In the genomic region with DNA sequence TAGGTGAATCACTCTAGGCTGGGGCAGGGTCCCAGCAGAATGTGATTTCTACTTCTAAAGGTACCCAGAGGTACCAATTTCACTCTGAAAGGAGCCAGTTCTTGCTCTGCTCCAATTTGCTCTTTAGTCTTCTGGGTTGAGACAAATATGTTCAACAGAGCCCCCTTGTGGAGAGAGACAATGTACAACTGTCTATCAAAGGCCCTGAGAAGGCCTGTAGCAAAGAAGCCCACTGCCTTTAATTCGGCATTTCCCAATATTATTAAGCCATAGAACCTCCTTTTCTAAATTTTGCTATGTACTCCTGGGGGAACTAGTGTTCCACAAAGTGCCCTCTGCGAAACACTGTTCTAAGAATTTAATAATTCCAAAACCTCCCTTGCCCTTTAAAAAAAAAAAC, we compare ENCODE assay signal across 8 cellular contexts.
DNase-seq lines count a peak whose midpoint lies in the region; ATAC-seq, FAIRE-seq and TF ChIP-seq lines count a peak whose summit lies in the region.

No MANE protein-coding gene starts in this region.

- H3K4me3 Mint-ChIP-seq in brain = no peak overlapping the region
- H3K4me3 Mint-ChIP-seq in stimulated activated naive CD8-positive, alpha-beta T cell treated with anti-CD3 and anti-CD28 coated beads, Interleukin-15, amount 100 ng/mL, for 72 hours = no peak overlapping the region

- H4K20me1 ChIP-seq in MM.1S (ENCODE audit: insufficient read depth, low read length) = no peaks in the 10 kb centered on the region

- H4K12ac ChIP-seq in trophoblast cell (ENCODE audit: low read depth, low read length) = no peak overlapping the region

- H3K27ac ChIP-seq in MM.1S (ENCODE audit: low read length) (no peak overlapping the region), trophoblast cell (ENCODE audit: low read depth, low read length) (no peak overlapping the region)

- H3K23ac ChIP-seq in trophoblast cell (ENCODE audit: low read length) = no peak overlapping the region

- H3K9me2 ChIP-seq in MM.1S (replicated peaks; ENCODE audit: insufficient read depth, low read length) = no peaks in the 10 kb centered on the region

- no peak overlapping the region for H4K8ac ChIP-seq in trophoblast cell (ENCODE audit: low read depth, low read length)

- no peak overlapping the region for H3K18ac ChIP-seq in trophoblast cell (ENCODE audit: low read length)

- H3K9me3 ChIP-seq in MM.1S (replicated peaks; ENCODE audit: insufficient read depth, low read length) (no peaks in the 10 kb centered on the region), trophoblast cell (ENCODE audit: insufficient read depth, low read depth, low read length) (peaks cover 2% of the 10 kb centered on the region)

- H3K27ac Mint-ChIP-seq in brain = no peak overlapping the region
- no peak overlapping the region for H3K27ac Mint-ChIP-seq in stimulated activated naive CD8-positive, alpha-beta T cell treated with anti-CD3 and anti-CD28 coated beads, Interleukin-15, amount 100 ng/mL, for 72 hours

- H3K36me3 ChIP-seq in MM.1S (replicated peaks; ENCODE audit: insufficient read depth, low read length) = no peaks in the 10 kb centered on the region
- H3K36me3 ChIP-seq in trophoblast cell (ENCODE audit: control insufficient read depth in 1 of 2, insufficient read depth in 2 of 2, low read length in 2 of 2) = no peaks in the 10 kb centered on the region

- no peaks in the 10 kb centered on the region for H3K36me3 Mint-ChIP-seq in brain

- no peak overlapping the region for H4K91ac ChIP-seq in trophoblast cell (ENCODE audit: low read depth, low read length)

- no peaks in the 10 kb centered on the region for H3K4me1 Mint-ChIP-seq in brain
- H3K4me1 Mint-ChIP-seq in stimulated activated naive CD8-positive, alpha-beta T cell treated with anti-CD3 and anti-CD28 coated beads, Interleukin-15, amount 100 ng/mL, for 72 hours = no peaks in the 10 kb centered on the region

- no peaks in the 10 kb centered on the region for H3F3A ChIP-seq in MM.1S (ENCODE audit: insufficient read depth, low read length)

- H3K9me3 Mint-ChIP-seq in brain = peaks cover 0 to 3% (median 0%) of the 10 kb centered on the region in 5 experiments
- peaks cover 0 to 10% of the 10 kb centered on the region in 2 donors for H3K9me3 Mint-ChIP-seq in stimulated activated naive CD8-positive, alpha-beta T cell treated with anti-CD3 and anti-CD28 coated beads, Interleukin-15, amount 100 ng/mL, for 72 hours

- H3K79me1 ChIP-seq in trophoblast cell (ENCODE audit: low read length) = no peaks in the 10 kb centered on the region

- no CpG with 5 or more reads among the region's 2 CpGs for WGBS in trophoblast cell (ENCODE audit: extremely low coverage, insufficient coverage, insufficient read length)

- H3K14ac ChIP-seq in trophoblast cell (ENCODE audit: low read length) = no peak overlapping the region

- H2AK5ac ChIP-seq in trophoblast cell (ENCODE audit: low read length) = no peak overlapping the region

- no peak overlapping the region for H2BK120ac ChIP-seq in trophoblast cell (ENCODE audit: insufficient read depth, low read length, poor library complexity)

- H3K9ac ChIP-seq in MM.1S (ENCODE audit: low read length) = no peak overlapping the region
- no peak overlapping the region for H3K9ac ChIP-seq in trophoblast cell (ENCODE audit: low read length)

- H3K27me3 Mint-ChIP-seq in brain = peaks cover 8% of the 10 kb centered on the region
- H3K27me3 Mint-ChIP-seq in stimulated activated naive CD8-positive, alpha-beta T cell treated with anti-CD3 and anti-CD28 coated beads, Interleukin-15, amount 100 ng/mL, for 72 hours = no peaks in the 10 kb centered on the region

- FAIRE-seq in urothelium cell line (lab: Jason Lieb, UNC) = no peak

- no peak overlapping the region for H2AFZ ChIP-seq in MM.1S (ENCODE audit: low read length)
- H2AFZ ChIP-seq in trophoblast cell (ENCODE audit: insufficient read depth, low read length, poor library complexity) = no peak overlapping the region

- no peak overlapping the region for H2BK12ac ChIP-seq in trophoblast cell (ENCODE audit: low read length)

- H2BK5ac ChIP-seq in trophoblast cell (ENCODE audit: low read depth, low read length, poor library complexity) = no peak overlapping the region

- DNase-seq in NCI-H1417 (lab: John Stamatoyannopoulos, UW) (peak in 2 of 3 experiments; percentile 42 to 54), NCI-H1417 treated with DMSO at 0.1 percent for 48 hours (lab: John Stamatoyannopoulos, UW) (no peak), MM.1S (peak; percentile 41), trophoblast cell (peak; percentile 35 to 86), urothelium cell line (ENCODE audit: low spot score) (no peak)
- DNase-seq in stimulated activated naive CD8-positive, alpha-beta T cell treated with anti-CD3 and anti-CD28 coated beads, Interleukin-15, amount 100 ng/mL, for 72 hours = no peak

- H3K4me3 ChIP-seq in MM.1S (ENCODE audit: low read length) (no peak overlapping the region), trophoblast cell (ENCODE audit: low read depth, low read length) (no peak overlapping the region)

- TF ChIP-seq CTCF in MM.1S (IDR thresholded peaks at IDR 0.05; ENCODE audit: low read length) (peak; percentile 49), brain (conservative IDR thresholded peaks at IDR 0.05) (peak; percentile 36 to 38)

- H3K27me3 ChIP-seq in MM.1S (replicated peaks; ENCODE audit: insufficient read depth, low read length) (no peaks in the 10 kb centered on the region), trophoblast cell (ENCODE audit: insufficient read depth, low read length) (no peaks in the 10 kb centered on the region)

- H3K4me2 ChIP-seq in MM.1S (ENCODE audit: low read depth, low read length) = no peak overlapping the region
- H3K4me2 ChIP-seq in trophoblast cell (ENCODE audit: low read length) = no peak overlapping the region

- H3K79me2 ChIP-seq in MM.1S (ENCODE audit: low read length) (no peaks in the 10 kb centered on the region), trophoblast cell (ENCODE audit: control insufficient read depth, insufficient read depth, low read length, poor library complexity) (no peaks in the 10 kb centered on the region)

- H3K4me1 ChIP-seq in MM.1S (ENCODE audit: low read length) = no peaks in the 10 kb centered on the region
- peaks cover 4 to 5% of the 10 kb centered on the region in 2 experiments for H3K4me1 ChIP-seq in trophoblast cell (ENCODE audit: control insufficient read depth in 1 of 2, insufficient read depth in 2 of 2, low read length in 2 of 2)

- no peak overlapping the region for H3K4ac ChIP-seq in trophoblast cell (ENCODE audit: low read depth, low read length)

- ATAC-seq in stimulated activated naive CD8-positive, alpha-beta T cell treated with anti-CD3 and anti-CD28 coated beads, Interleukin-15, amount 100 ng/mL, for 72 hours = no peak
- ATAC-seq in GM18502 (IDR thresholded peaks at IDR 0.05; ENCODE audit: poor library complexity, unreplicated experiment) = no peak

Comparison
In these comparisons a context has a peak if more than half of its experiments do, and no peak if none do; other contexts are left out.
1. DNase-seq: peak in NCI-H1417 (2 of 3), MM.1S (single experiment) and trophoblast cell (2 of 2); none in NCI-H1417 treated with DMSO at 0.1 percent for 48 hours (single experiment), stimulated activated naive CD8-positive, alpha-beta T cell treated with anti-CD3 and anti-CD28 coated beads, Interleukin-15, amount 100 ng/mL, for 72 hours (0 of 2) and urothelium cell line (single experiment).